Comparison of ENCODE assay signal across 8 cellular contexts in the genomic region with DNA sequence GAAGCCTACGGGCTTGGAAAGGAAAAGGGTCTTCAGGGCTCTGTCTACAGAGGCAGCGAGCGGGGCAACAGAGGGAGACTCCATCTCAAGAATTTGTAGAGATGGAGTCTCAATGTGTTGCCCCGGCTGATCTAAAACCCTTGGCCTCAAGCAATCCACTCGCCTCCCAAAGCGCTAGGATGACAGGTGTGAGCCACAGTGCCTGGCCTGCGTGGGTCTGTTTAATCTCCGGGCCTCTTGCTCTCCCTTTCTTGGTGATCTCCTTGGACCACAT. TPM values are rescaled to one million over a fixed set of nuclear protein-coding genes. Genes with fewer than 3 reads are reported as not detected.
DNase-seq lines count a peak whose midpoint lies in the region; ATAC-seq and TF ChIP-seq lines count a peak whose summit lies in the region.

No MANE protein-coding gene starts in this region.

- H3K27me3 ChIP-seq in right atrium auricular region: no peaks in the 10 kb centered on the region
- no peaks in the 10 kb centered on the region for H3K27me3 ChIP-seq in adrenal gland
- H3K27me3 ChIP-seq in mesenchymal stem cell (ENCODE audit: control insufficient read depth in 1 of 2, insufficient read depth in 1 of 2, low read length in 2 of 2): no peaks in the 10 kb centered on the region
- H3K27me3 ChIP-seq in upper lobe of right lung: no peaks in the 10 kb centered on the region

- no peak overlapping the region for H3K4me2 ChIP-seq in mesenchymal stem cell (ENCODE audit: low read length, poor library complexity, severe bottlenecking)

- DNase-seq in right atrium auricular region (ENCODE audit: low spot score) (no peak), left ventricle myocardium superior (no peak), adrenal gland (no peak), mesenchymal stem cell (peak; percentile 26), upper lobe of right lung (no peak), posterior cingulate gyrus (no peak)
- no peak for DNase-seq in stimulated activated CD8-positive, alpha-beta memory T cell treated with anti-CD3 and anti-CD28 coated beads, Interleukin-4, amount 100 ng/mL, for 48 hours

- H3K36me3 ChIP-seq in right atrium auricular region: peaks cover 47% of the 10 kb centered on the region
- H3K36me3 ChIP-seq in adrenal gland (replicated peaks in 1 of 2): peaks cover 0 to 46% of the 10 kb centered on the region in 2 donors
- H3K36me3 ChIP-seq in mesenchymal stem cell (ENCODE audit: control insufficient read depth in 1 of 2, insufficient read depth in 2 of 2, low read depth in 1 of 2, low read length in 2 of 2): peaks cover 52 to 63% of the 10 kb centered on the region in 2 experiments
- peaks cover 42% of the 10 kb centered on the region for H3K36me3 ChIP-seq in upper lobe of right lung

- H2BK12ac ChIP-seq in mesenchymal stem cell (ENCODE audit: low read length in 2 of 2): no peak overlapping the region

- H3K14ac ChIP-seq in mesenchymal stem cell (ENCODE audit: low read length in 2 of 2): no peak overlapping the region

- intact Hi-C loops in left ventricle myocardium superior (cut with micrococcal nuclease) (no loop called here), adrenal gland (cut with DNase I) (no loop called here), upper lobe of right lung (cut with DNase I) (no loop called here), posterior cingulate gyrus (cut with DNase I) (no loop called here)

- H2AFZ ChIP-seq in mesenchymal stem cell (ENCODE audit: low read depth, low read length): no peak overlapping the region

- no peak overlapping the region for H2BK15ac ChIP-seq in mesenchymal stem cell (ENCODE audit: low read depth, poor library complexity, severe bottlenecking)

- no peak for TF ChIP-seq CTCF in right atrium auricular region (IDR thresholded peaks at IDR 0.05)
- no peak for TF ChIP-seq CTCF in adrenal gland (IDR thresholded peaks at IDR 0.05)
- no peak for TF ChIP-seq CTCF in upper lobe of right lung (IDR thresholded peaks at IDR 0.05)

- H3K23ac ChIP-seq in mesenchymal stem cell (ENCODE audit: low read length in 2 of 2): no peak overlapping the region

- H3K27ac ChIP-seq in right atrium auricular region (peak overlapping the region; percentile 71 to 74), adrenal gland (peak overlapping the region; percentile 82 to 100 (median 95)), mesenchymal stem cell (ENCODE audit: low read length, poor library complexity, severe bottlenecking) (no peak overlapping the region), upper lobe of right lung (peak overlapping the region; percentile 92)

- no peak overlapping the region for H2BK5ac ChIP-seq in mesenchymal stem cell (ENCODE audit: low read depth, low read length, poor library complexity, severe bottlenecking)

- no peak for TF ChIP-seq POLR2A in adrenal gland (IDR thresholded peaks at IDR 0.05)

- ATAC-seq in left ventricle myocardium superior (no peak), upper lobe of right lung (no peak), GM18502 (IDR thresholded peaks at IDR 0.05; ENCODE audit: poor library complexity, unreplicated experiment) (no peak)

- no peaks in the 10 kb centered on the region for H3K9me3 ChIP-seq in right atrium auricular region
- H3K9me3 ChIP-seq in adrenal gland (replicated peaks in 1 of 3): no peaks in the 10 kb centered on the region
- no peaks in the 10 kb centered on the region for H3K9me3 ChIP-seq in mesenchymal stem cell (ENCODE audit: control insufficient read depth, low read length)
- no peaks in the 10 kb centered on the region for H3K9me3 ChIP-seq in upper lobe of right lung

- H2BK120ac ChIP-seq in mesenchymal stem cell (ENCODE audit: low read depth, low read length): no peak overlapping the region

- no peak overlapping the region for H4K91ac ChIP-seq in mesenchymal stem cell (ENCODE audit: low read length)

- H3K79me1 ChIP-seq in mesenchymal stem cell (replicated peaks; ENCODE audit: low read length, poor library complexity, severe bottlenecking): peaks cover 7% of the 10 kb centered on the region

- 78 to 90% (median 84%) methylated on average over 7 to 8 of the region's 8 CpGs for WGBS in adrenal gland, 4 donors
- 89% methylated on average over 8 of the region's 8 CpGs for WGBS in mesenchymal stem cell

- H3K4me1 ChIP-seq in right atrium auricular region (peaks cover 0 to 70% of the 10 kb centered on the region in 2 donors), adrenal gland (replicated peaks in 1 of 2) (peaks cover 41 to 69% of the 10 kb centered on the region in 2 donors), mesenchymal stem cell (ENCODE audit: control insufficient read depth, insufficient read depth, low read depth, low read length) (peaks cover 52% of the 10 kb centered on the region), upper lobe of right lung (peaks cover 68% of the 10 kb centered on the region)

- H3K9ac ChIP-seq in mesenchymal stem cell (ENCODE audit: low read length): peak overlapping the region; percentile 82

- no peak overlapping the region for H2AK5ac ChIP-seq in mesenchymal stem cell (ENCODE audit: low read length, severe bottlenecking)

- H3K4me3 ChIP-seq in right atrium auricular region (no peak overlapping the region), adrenal gland (no peak overlapping the region), mesenchymal stem cell (ENCODE audit: insufficient read depth in 1 of 2, low read depth in 1 of 2, low read length in 2 of 2) (no peak overlapping the region), upper lobe of right lung (no peak overlapping the region)

- H3K4ac ChIP-seq in mesenchymal stem cell (ENCODE audit: low read depth in 1 of 2, low read length in 2 of 2): no peak overlapping the region

- H3K18ac ChIP-seq in mesenchymal stem cell (ENCODE audit: low read depth in 1 of 2, low read length in 2 of 2): peak overlapping the region in 1 of 2 experiments; percentile 13

- peak overlapping the region; percentile 36 for H4K8ac ChIP-seq in mesenchymal stem cell (ENCODE audit: low read length)

RNA-seq across cellular contexts. Expression of gene RPS9, which starts 8.1 kb away (rescaled TPM):
- 1,000 to 10,000 TPM; 1,068 to 1,279 TPM for total RNA-seq in right atrium auricular region
- total RNA-seq in left ventricle myocardium superior: 601 TPM
- total RNA-seq in adrenal gland: 1,000 to 10,000 TPM in 7 of 8 donors, 100 to 1,000 TPM in 1; 928 to 2,677 (median 1,834) TPM
- polyA plus RNA-seq in adrenal gland: 1,000 to 10,000 TPM in 2 of 3 donors, 100 to 1,000 TPM in 1; 545 to 3,006 (median 1,900) TPM
- 1,608 TPM for polyA plus RNA-seq in mesenchymal stem cell (2013, experiment 1 of 2)
- 1,551 TPM for polyA plus RNA-seq in mesenchymal stem cell (2013, experiment 2 of 2)
- 1,039 TPM for total RNA-seq in upper lobe of right lung

RNA-seq across cellular contexts. Expression of gene LILRB3, which starts 14.1 kb away (rescaled TPM):
- total RNA-seq in right atrium auricular region (1 to 10 TPM; 2.0 to 8.8 TPM), left ventricle myocardium superior (4.3 TPM), adrenal gland (10 to 100 TPM in 6 of 8 donors, 1 to 10 TPM in 1, under 1 TPM in 1; 0.60 to 56.2 (median 13.0) TPM), upper lobe of right lung (61.5 TPM)
- polyA plus RNA-seq in adrenal gland: 10 to 100 TPM in 1 of 3 donors, 1 to 10 TPM in 2; 2.8 to 32.6 (median 9.5) TPM
- polyA plus RNA-seq in mesenchymal stem cell (2013, experiment 1 of 2): not detected
- polyA plus RNA-seq in mesenchymal stem cell (2013, experiment 2 of 2): not detected

RNA-seq across cellular contexts. Expression of gene TSEN34, which starts 17.6 kb away (rescaled TPM):
- total RNA-seq in right atrium auricular region (10 to 100 TPM; 36.7 to 37.0 TPM), left ventricle myocardium superior (18.5 TPM), adrenal gland (100 to 1,000 TPM in 5 of 8 donors, 10 to 100 TPM in 3; 66.4 to 201 (median 113) TPM), upper lobe of right lung (34.7 TPM)
- 10 to 100 TPM; 21.5 to 41.2 (median 26.1) TPM for polyA plus RNA-seq in adrenal gland
- polyA plus RNA-seq in mesenchymal stem cell (2013, experiment 1 of 2): 65.1 TPM
- 67.7 TPM for polyA plus RNA-seq in mesenchymal stem cell (2013, experiment 2 of 2)

RNA-seq across cellular contexts. Expression of gene MBOAT7, which starts 19.3 kb away (rescaled TPM):
- total RNA-seq in right atrium auricular region: 10 to 100 TPM; 27.0 to 37.0 TPM
- 14.8 TPM for total RNA-seq in left ventricle myocardium superior
- total RNA-seq in adrenal gland: 100 to 1,000 TPM; 285 to 670 (median 495) TPM
- 100 to 1,000 TPM; 130 to 190 (median 189) TPM for polyA plus RNA-seq in adrenal gland
- polyA plus RNA-seq in mesenchymal stem cell (2013, experiment 1 of 2): 175 TPM
- polyA plus RNA-seq in mesenchymal stem cell (2013, experiment 2 of 2): 178 TPM
- total RNA-seq in upper lobe of right lung: 57.9 TPM

RNA-seq across cellular contexts. Expression of gene LILRA6, which starts 33.9 kb away (rescaled TPM):
- total RNA-seq in right atrium auricular region: 1 to 10 TPM in 1 of 2 donors, not detected in 1; 1.7 TPM
- total RNA-seq in left ventricle myocardium superior: 2.3 TPM
- 1 to 10 TPM in 7 of 8 donors, under 1 TPM in 1; 0.30 to 9.3 (median 5.8) TPM for total RNA-seq in adrenal gland
- polyA plus RNA-seq in adrenal gland: 1 to 10 TPM; 2.5 to 8.5 (median 3.9) TPM
- polyA plus RNA-seq in mesenchymal stem cell (2013, experiment 1 of 2): not detected
- polyA plus RNA-seq in mesenchymal stem cell (2013, experiment 2 of 2): not detected
- 21.4 TPM for total RNA-seq in upper lobe of right lung
